9 cellular contexts compared by ENCODE assay signal in the genomic region with DNA sequence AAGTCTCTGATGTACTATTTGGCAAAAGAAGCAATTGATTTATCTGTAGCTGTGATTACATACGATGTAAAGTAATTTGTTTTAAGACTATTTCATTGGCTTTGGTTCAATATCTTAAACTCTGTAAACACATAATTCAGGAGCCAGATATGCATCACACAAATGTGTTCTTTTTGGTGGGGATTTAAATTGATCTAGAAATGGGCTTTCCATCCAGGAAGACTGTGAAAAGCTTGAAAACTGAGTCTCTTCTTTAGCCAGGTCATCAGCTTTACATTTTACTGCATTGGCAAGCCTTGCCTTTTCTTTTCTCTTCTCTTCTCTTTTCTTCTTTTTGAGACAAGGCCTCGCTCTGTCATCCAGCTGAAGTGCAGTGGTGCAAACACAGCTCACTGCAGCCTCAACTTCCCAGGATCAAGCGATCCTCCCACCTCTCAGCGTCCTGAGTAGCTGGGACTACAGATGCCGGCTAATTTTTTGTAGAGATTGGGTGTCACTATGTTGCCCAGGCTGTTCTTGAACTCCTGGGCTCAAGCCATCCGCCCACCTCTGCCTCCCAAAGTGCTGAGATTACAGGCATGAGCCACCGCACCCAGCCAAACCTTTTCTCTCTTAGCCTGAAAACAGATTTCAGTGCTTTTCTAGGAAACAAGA. TPM values are rescaled to one million over a fixed set of nuclear protein-coding genes. Genes with fewer than 3 reads are reported as not detected.
DNase-seq lines count a peak whose midpoint lies in the region; ATAC-seq and TF ChIP-seq lines count a peak whose summit lies in the region.
"Had no signal": no experiment of that assay in that cellular context is flagged by ENCODE, and none has a peak within 500 bp of the region (broad histone marks: within the 10 kb centered on the region; RNA-seq: fewer than 3 reads in every experiment).

No MANE protein-coding gene starts in this region.

- H3K27ac Mint-ChIP-seq in progenitor cell of endocrine pancreas: peak overlapping the region; percentile 94

- no peak for TF ChIP-seq CTCF in progenitor cell of endocrine pancreas (IDR thresholded peaks at IDR 0.05; ENCODE audit: unreplicated experiment)

- ATAC-seq in GM21786 (IDR thresholded peaks at IDR 0.05; ENCODE audit: unreplicated experiment): no peak
- no peak for ATAC-seq in GM19467 (IDR thresholded peaks at IDR 0.05; ENCODE audit: unreplicated experiment)
- ATAC-seq in GM18519 (IDR thresholded peaks at IDR 0.05; ENCODE audit: low FRiP score, unreplicated experiment): no peak
- ATAC-seq: GM12878 had no signal

- peaks cover 2% of the 10 kb centered on the region for H3K36me3 Mint-ChIP-seq in progenitor cell of endocrine pancreas (ENCODE audit: insufficient read depth)

- H3K36me3 ChIP-seq in ES-I3 (ENCODE audit: insufficient read depth, low read length): no peaks in the 10 kb centered on the region
- no peaks in the 10 kb centered on the region for H3K36me3 ChIP-seq in SJSA1
- no peaks in the 10 kb centered on the region for H3K36me3 ChIP-seq in endocrine pancreas (ENCODE audit: control insufficient read depth, insufficient read depth, low read length)

- no peaks in the 10 kb centered on the region for H3K9me3 Mint-ChIP-seq in progenitor cell of endocrine pancreas (ENCODE audit: low read depth)

- peak overlapping the region; percentile 86 for H3K9ac ChIP-seq in ES-I3 (ENCODE audit: low read depth, low read length)
- H3K9ac ChIP-seq in endocrine pancreas (ENCODE audit: control insufficient read depth, insufficient read depth, low read length): no peak overlapping the region

- H3K4me1 ChIP-seq in ES-I3 (ENCODE audit: insufficient read depth, low read length): peaks cover 22% of the 10 kb centered on the region
- peaks cover 21% of the 10 kb centered on the region for H3K4me1 ChIP-seq in SJSA1 (replicated peaks)
- H3K4me1 ChIP-seq in endocrine pancreas (ENCODE audit: control insufficient read depth, insufficient read depth, low read length): peaks cover 17% of the 10 kb centered on the region

- DNase-seq in SJSA1 (ENCODE audit: low read depth in 1 of 2, low spot score in 2 of 2) (no peak), progenitor cell of endocrine pancreas (ENCODE audit: low spot score, unreplicated experiment) (no peak), NCI-H345 (lab: John Stamatoyannopoulos, UW) (no peak)

- H3K9me3 ChIP-seq in ES-I3 (ENCODE audit: control insufficient read depth, insufficient read depth, low read length) (no peaks in the 10 kb centered on the region), SJSA1 (replicated peaks) (no peaks in the 10 kb centered on the region), endocrine pancreas (ENCODE audit: control insufficient read depth, low read length) (no peaks in the 10 kb centered on the region)

- H3K27me3 ChIP-seq in SJSA1 (replicated peaks) (no peaks in the 10 kb centered on the region), endocrine pancreas (ENCODE audit: control insufficient read depth, insufficient read depth, low read length) (no peaks in the 10 kb centered on the region)

- H3K27me3 Mint-ChIP-seq in progenitor cell of endocrine pancreas: no peaks in the 10 kb centered on the region

- no peak overlapping the region for H3K27ac ChIP-seq in SJSA1

- peaks cover 50% of the 10 kb centered on the region for H3K4me1 Mint-ChIP-seq in progenitor cell of endocrine pancreas (ENCODE audit: low read depth)

- H3K4me3 ChIP-seq in SJSA1 (peak overlapping the region; percentile 78), endocrine pancreas (ENCODE audit: control insufficient read depth, insufficient read depth, low read length) (peak overlapping the region; percentile 95)

- peak overlapping the region; percentile 97 for H3K4me3 Mint-ChIP-seq in progenitor cell of endocrine pancreas (ENCODE audit: low read depth)

RNA-seq across cellular contexts. Expression of a gene that starts 1.4 kb away (rescaled TPM):
- total RNA-seq in SJSA1 (2014; rRNA removed; shearing (Covaris generic)): 13.4 and 17.7 TPM in 2 replicates
- total RNA-seq in progenitor cell of endocrine pancreas: 31.0 and 32.5 TPM in 2 replicates

RNA-seq across cellular contexts. Expression of a gene that starts 51.9 kb away (rescaled TPM):
- 0.05 TPM in 1 of 2 replicates, not detected in the other for total RNA-seq in SJSA1 (2014; rRNA removed; shearing (Covaris generic))
- total RNA-seq in progenitor cell of endocrine pancreas: 1.3 and 1.7 TPM in 2 replicates
- total RNA-seq: GM12878 had no signal
